Comparison of ENCODE assay signal across 8 cellular contexts in genomic region chr21:21200103-21200938, GRCh38.
DNase-seq lines count a peak whose midpoint lies in the region; TF ChIP-seq lines count a peak whose summit lies in the region.

No MANE protein-coding gene starts in this region.

- H3K9me3 Mint-ChIP-seq in chondrocyte (ENCODE audit: low read depth): no peaks in the 10 kb centered on the region

- peak overlapping the region; percentile 88 for H3K27ac Mint-ChIP-seq in chondrocyte (ENCODE audit: unreplicated experiment)

- H3K4me3 Mint-ChIP-seq in chondrocyte (ENCODE audit: unreplicated experiment): peak overlapping the region; percentile 28

- H3K36me3 Mint-ChIP-seq in chondrocyte (ENCODE audit: low read depth): peaks cover 2% of the 10 kb centered on the region

- no peaks in the 10 kb centered on the region for H3K27me3 ChIP-seq in muscle layer of colon (ENCODE audit: control insufficient read depth in 1 of 2, insufficient read depth in 2 of 2, low read length in 2 of 2)

- no peaks in the 10 kb centered on the region for H3K36me3 ChIP-seq in muscle layer of colon (ENCODE audit: insufficient read depth, low read length)

- peak overlapping the region; percentile 66 for H3K27ac ChIP-seq in muscle layer of colon (ENCODE audit: low read depth, low read length)

- peak; percentile 91 for DNase-seq in AG08395 (ENCODE audit: low spot score)
- DNase-seq in NCI-H226: peak; percentile 93
- DNase-seq in chondrocyte (ENCODE audit: low spot score): no peak
- no peak for DNase-seq in NCI-H748 (lab: John Stamatoyannopoulos, UW; ENCODE audit: unreplicated experiment)
- DNase-seq in NCI-H187 treated with DMSO at 0.1 percent for 48 hours (lab: John Stamatoyannopoulos, UW): no peak
- DNase-seq in NCI-H2196 treated with DMSO at 0.1 percent for 48 hours (lab: John Stamatoyannopoulos, UW; ENCODE audit: unreplicated experiment): no peak
- no peak for DNase-seq in T-helper 9 cell

- H3K4me3 ChIP-seq in muscle layer of colon (ENCODE audit: low read depth in 1 of 2, low read length in 2 of 2): no peak overlapping the region

- no peaks in the 10 kb centered on the region for H3K9me3 ChIP-seq in muscle layer of colon (ENCODE audit: low read length)

- peaks cover 27% of the 10 kb centered on the region for H3K4me1 ChIP-seq in muscle layer of colon (ENCODE audit: insufficient read depth, low read length)

- no peak overlapping the region for H3K9ac ChIP-seq in muscle layer of colon (ENCODE audit: low read length)

- peaks cover 39% of the 10 kb centered on the region for H3K4me1 Mint-ChIP-seq in chondrocyte (ENCODE audit: low read depth)

- no peaks in the 10 kb centered on the region for H3K27me3 Mint-ChIP-seq in chondrocyte (ENCODE audit: low read depth)

- no peak for TF ChIP-seq CTCF in chondrocyte (IDR thresholded peaks at IDR 0.05)

Comparison
In these comparisons a context has a peak if more than half of its experiments do, and no peak if none do; other contexts are left out.
1. DNase-seq: peak in AG08395 (single experiment) and NCI-H226 (single experiment); none in chondrocyte (single experiment), NCI-H748 (single experiment), NCI-H187 treated with DMSO at 0.1 percent for 48 hours (single experiment), NCI-H2196 treated with DMSO at 0.1 percent for 48 hours (single experiment) and T-helper 9 cell (single experiment).